22 cellular contexts compared by ENCODE assay signal in genomic region chr6:1572892-1573291, GRCh38. TPM values are rescaled to one million over a fixed set of nuclear protein-coding genes. Genes with fewer than 3 reads are reported as not detected.
DNase-seq lines count a peak whose midpoint lies in the region; ATAC-seq lines count a peak whose summit lies in the region.
"Had no signal": no experiment of that assay in that cellular context is flagged by ENCODE, and none has a peak within 500 bp of the region (broad histone marks: within the 10 kb centered on the region; RNA-seq: fewer than 3 reads in every experiment).

No MANE protein-coding gene starts in this region.

- ATAC-seq in sciatic nerve = peak; percentile 50
- ATAC-seq in GM21360 (IDR thresholded peaks at IDR 0.05; ENCODE audit: unreplicated experiment) = no peak
- no peak for ATAC-seq in GM21529 (IDR thresholded peaks at IDR 0.05; ENCODE audit: unreplicated experiment)
- ATAC-seq: CD8-positive, alpha-beta T cell had no signal

- intact Hi-C loops in sciatic nerve (cut with DNase I) = no loop called here

- DNase-seq in AG20443 (ENCODE audit: low spot score) (peak; percentile 37), MV-4-11 (lab: John Stamatoyannopoulos, UW) (peak; percentile 51), fibroblast of gingiva (ENCODE audit: low read depth) (peak; percentile 75), sciatic nerve (ENCODE audit: low spot score) (no peak), NCI-H1092 (lab: John Stamatoyannopoulos, UW) (no peak), NOMO-1 treated with dmso at 0.1 percent for 144 hours (lab: John Stamatoyannopoulos, UW; ENCODE audit: unreplicated experiment) (no peak)
- DNase-seq: AML-193; C1 segment of cervical spinal cord; CD8-positive, alpha-beta T cell; GDM1; Kasumi-1; MG63; NCI-H1048; NCI-H1436; NCI-H2029; NCI-H345; NCI-H524 treated with DMSO at 0.1 percent for 48 hours; NCI-H82; Peyer's patch had no signal

RNA-seq across cellular contexts. Expression of gene FOXC1, which starts 36.8 kb away (rescaled TPM):
- total RNA-seq in sciatic nerve = 61.8 TPM
- total RNA-seq: CD8-positive, alpha-beta T cell; OCI-LY7 had no signal

Comparison
In these comparisons a context has a peak if more than half of its experiments do, and no peak if none do; other contexts are left out.
1. DNase-seq: peak in AG20443 (single experiment), MV-4-11 (single experiment) and fibroblast of gingiva (single experiment); none in sciatic nerve (single experiment), NCI-H1092 (single experiment) and NOMO-1 treated with dmso at 0.1 percent for 144 hours (single experiment).